2 cellular contexts compared by ENCODE assay signal in the genomic region with DNA sequence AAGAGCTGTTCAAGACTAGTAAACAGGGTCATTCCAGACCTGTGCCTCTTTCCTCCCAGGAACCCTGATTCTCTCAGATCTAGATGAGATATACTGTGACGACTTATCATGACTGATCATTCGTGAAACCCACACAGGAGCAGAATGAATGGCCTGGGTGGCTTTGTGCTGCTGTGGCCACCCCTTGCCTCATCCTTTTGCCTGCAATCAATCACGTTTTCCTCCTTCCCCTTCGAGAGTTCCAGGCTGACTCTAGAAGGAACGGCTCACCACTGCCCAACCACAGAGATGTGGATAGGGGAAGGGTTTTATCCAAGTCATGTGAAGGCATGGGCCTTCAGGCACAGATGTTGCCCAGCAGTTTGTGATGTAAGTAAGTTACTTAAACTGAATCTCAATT.
TF ChIP-seq lines count a peak whose summit lies in the region.

No MANE protein-coding gene starts in this region.

TF ChIP-seq in GM12878, 131 proteins besides CTCF, POLR2A, EP300 and RAD21 (continues in another document):
- TF ChIP-seq DPF2 (IDR thresholded peaks at IDR 0.05), result peak; percentile 52
- TF ChIP-seq RELA (IDR thresholded peaks at IDR 0.05; ENCODE audit: borderline replicate concordance, partially characterized antibody), result no peak
- peak; percentile 52; the same call in 1 of the 2 replicates for TF ChIP-seq MTA2 (IDR thresholded peaks at IDR 0.05; ENCODE audit: low read depth)
- peak; percentile 83 for TF ChIP-seq CREM (IDR thresholded peaks at IDR 0.05; ENCODE audit: low read depth)
- TF ChIP-seq POLR2AphosphoS5 (IDR thresholded peaks at IDR 0.05; ENCODE audit: low read length), result 0 out of 2 replicates have a peak, but pooled peaks have one; percentile 35
- TF ChIP-seq IRF4 (IDR thresholded peaks at IDR 0.05; ENCODE audit: low read depth, low read length), result peak; percentile 74
- TF ChIP-seq ATF7 (IDR thresholded peaks at IDR 0.05; ENCODE audit: low read depth), result peak; percentile 54; the same call in 1 of the 2 replicates
- TF ChIP-seq MXI1 (IDR thresholded peaks at IDR 0.05; ENCODE audit: low read depth, low read length), result 0 out of 2 replicates have a peak, but pooled peaks have one; percentile 28
- no peak for TF ChIP-seq CEBPZ (IDR thresholded peaks at IDR 0.05; ENCODE audit: low read depth, low read length)
- TF ChIP-seq, protein P1, sequence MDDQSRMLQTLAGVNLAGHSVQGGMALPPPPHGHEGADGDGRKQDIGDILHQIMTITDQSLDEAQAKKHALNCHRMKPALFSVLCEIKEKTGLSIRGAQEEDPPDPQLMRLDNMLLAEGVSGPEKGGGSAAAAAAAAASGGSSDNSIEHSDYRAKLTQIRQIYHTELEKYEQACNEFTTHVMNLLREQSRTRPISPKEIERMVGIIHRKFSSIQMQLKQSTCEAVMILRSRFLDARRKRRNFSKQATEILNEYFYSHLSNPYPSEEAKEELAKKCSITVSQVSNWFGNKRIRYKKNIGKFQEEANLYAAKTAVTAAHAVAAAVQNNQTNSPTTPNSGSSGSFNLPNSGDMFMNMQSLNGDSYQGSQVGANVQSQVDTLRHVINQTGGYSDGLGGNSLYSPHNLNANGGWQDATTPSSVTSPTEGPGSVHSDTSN (IDR thresholded peaks at IDR 0.05; ENCODE audit: insufficient replicate concordance, low read depth, low read length), result peak; percentile 75
- TF ChIP-seq RFX5 (IDR thresholded peaks at IDR 0.05; ENCODE audit: low read depth, low read length), result no peak
- TF ChIP-seq TBL1XR1 (IDR thresholded peaks at IDR 0.05; ENCODE audit: low read depth, low read length), result peak; percentile 72; the same call in 1 of the 2 replicates
- TF ChIP-seq, protein P2, sequence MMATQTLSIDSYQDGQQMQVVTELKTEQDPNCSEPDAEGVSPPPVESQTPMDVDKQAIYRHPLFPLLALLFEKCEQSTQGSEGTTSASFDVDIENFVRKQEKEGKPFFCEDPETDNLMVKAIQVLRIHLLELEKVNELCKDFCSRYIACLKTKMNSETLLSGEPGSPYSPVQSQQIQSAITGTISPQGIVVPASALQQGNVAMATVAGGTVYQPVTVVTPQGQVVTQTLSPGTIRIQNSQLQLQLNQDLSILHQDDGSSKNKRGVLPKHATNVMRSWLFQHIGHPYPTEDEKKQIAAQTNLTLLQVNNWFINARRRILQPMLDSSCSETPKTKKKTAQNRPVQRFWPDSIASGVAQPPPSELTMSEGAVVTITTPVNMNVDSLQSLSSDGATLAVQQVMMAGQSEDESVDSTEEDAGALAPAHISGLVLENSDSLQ (IDR thresholded peaks at IDR 0.05), result peak; percentile 76
- 0 out of 2 replicates have a peak, but pooled peaks have one; percentile 26 for TF ChIP-seq CHD2 (IDR thresholded peaks at IDR 0.05; ENCODE audit: borderline replicate concordance, low read depth, low read length)
- TF ChIP-seq MEF2A (IDR thresholded peaks at IDR 0.05; ENCODE audit: insufficient read depth, low read depth, low read length), result 0 out of 2 replicates have a peak, but pooled peaks have one; percentile 31
- TF ChIP-seq HDAC2 (IDR thresholded peaks at IDR 0.05), result no peak
- TF ChIP-seq BHLHE40 (IDR thresholded peaks at IDR 0.05; ENCODE audit: borderline replicate concordance in 1 of 2, low read depth in 2 of 2, low read length in 1 of 2), result peak; percentile 89 to 92
- 0 out of 2 replicates have a peak, but pooled peaks have one; percentile 15 for TF ChIP-seq TCF12 (IDR thresholded peaks at IDR 0.05; ENCODE audit: low read depth, low read length)
- peak; percentile 92 for TF ChIP-seq IKZF1 (conservative IDR thresholded peaks at IDR 0.05)
- TF ChIP-seq SIX5 (IDR thresholded peaks at IDR 0.05; ENCODE audit: low read depth, low read length, severe bottlenecking), result no peak
- peak; percentile 58; the same call in 1 of the 2 replicates for TF ChIP-seq GATAD2B (conservative IDR thresholded peaks at IDR 0.05; ENCODE audit: low read depth)
- peak in 1 of 2 experiments; percentile 85; a peak in 2 of 4 replicates for TF ChIP-seq ETV6 (conservative IDR thresholded peaks at IDR 0.05 in 1 of 2, IDR thresholded peaks at IDR 0.05 in 1 of 2; ENCODE audit: borderline replicate concordance in 1 of 2, low read depth in 1 of 2)

TF ChIP-seq in WTC11, 78 proteins besides CTCF, POLR2A, EP300 and RAD21:
- no peak for TF ChIP-seq CREB1 (CRISPR knock-in tag; IDR thresholded peaks at IDR 0.05)
- TF ChIP-seq, protein P3, sequence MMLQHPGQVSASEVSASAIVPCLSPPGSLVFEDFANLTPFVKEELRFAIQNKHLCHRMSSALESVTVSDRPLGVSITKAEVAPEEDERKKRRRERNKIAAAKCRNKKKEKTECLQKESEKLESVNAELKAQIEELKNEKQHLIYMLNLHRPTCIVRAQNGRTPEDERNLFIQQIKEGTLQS (CRISPR knock-in tag; conservative IDR thresholded peaks at IDR 0.05), result no peak
- TF ChIP-seq NR1H2 (CRISPR knock-in tag; IDR thresholded peaks at IDR 0.05), result no peak
- TF ChIP-seq, protein P4, sequence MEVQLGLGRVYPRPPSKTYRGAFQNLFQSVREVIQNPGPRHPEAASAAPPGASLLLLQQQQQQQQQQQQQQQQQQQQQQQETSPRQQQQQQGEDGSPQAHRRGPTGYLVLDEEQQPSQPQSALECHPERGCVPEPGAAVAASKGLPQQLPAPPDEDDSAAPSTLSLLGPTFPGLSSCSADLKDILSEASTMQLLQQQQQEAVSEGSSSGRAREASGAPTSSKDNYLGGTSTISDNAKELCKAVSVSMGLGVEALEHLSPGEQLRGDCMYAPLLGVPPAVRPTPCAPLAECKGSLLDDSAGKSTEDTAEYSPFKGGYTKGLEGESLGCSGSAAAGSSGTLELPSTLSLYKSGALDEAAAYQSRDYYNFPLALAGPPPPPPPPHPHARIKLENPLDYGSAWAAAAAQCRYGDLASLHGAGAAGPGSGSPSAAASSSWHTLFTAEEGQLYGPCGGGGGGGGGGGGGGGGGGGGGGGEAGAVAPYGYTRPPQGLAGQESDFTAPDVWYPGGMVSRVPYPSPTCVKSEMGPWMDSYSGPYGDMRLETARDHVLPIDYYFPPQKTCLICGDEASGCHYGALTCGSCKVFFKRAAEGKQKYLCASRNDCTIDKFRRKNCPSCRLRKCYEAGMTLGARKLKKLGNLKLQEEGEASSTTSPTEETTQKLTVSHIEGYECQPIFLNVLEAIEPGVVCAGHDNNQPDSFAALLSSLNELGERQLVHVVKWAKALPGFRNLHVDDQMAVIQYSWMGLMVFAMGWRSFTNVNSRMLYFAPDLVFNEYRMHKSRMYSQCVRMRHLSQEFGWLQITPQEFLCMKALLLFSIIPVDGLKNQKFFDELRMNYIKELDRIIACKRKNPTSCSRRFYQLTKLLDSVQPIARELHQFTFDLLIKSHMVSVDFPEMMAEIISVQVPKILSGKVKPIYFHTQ (CRISPR knock-in tag; IDR thresholded peaks at IDR 0.05), result no peak
- TF ChIP-seq NFE2L1 (CRISPR knock-in tag; IDR thresholded peaks at IDR 0.05), result no peak
- no peak for TF ChIP-seq SP1 (CRISPR knock-in tag; conservative IDR thresholded peaks at IDR 0.05)
- no peak for TF ChIP-seq MLX (CRISPR knock-in tag; IDR thresholded peaks at IDR 0.05)
- TF ChIP-seq, protein P5, sequence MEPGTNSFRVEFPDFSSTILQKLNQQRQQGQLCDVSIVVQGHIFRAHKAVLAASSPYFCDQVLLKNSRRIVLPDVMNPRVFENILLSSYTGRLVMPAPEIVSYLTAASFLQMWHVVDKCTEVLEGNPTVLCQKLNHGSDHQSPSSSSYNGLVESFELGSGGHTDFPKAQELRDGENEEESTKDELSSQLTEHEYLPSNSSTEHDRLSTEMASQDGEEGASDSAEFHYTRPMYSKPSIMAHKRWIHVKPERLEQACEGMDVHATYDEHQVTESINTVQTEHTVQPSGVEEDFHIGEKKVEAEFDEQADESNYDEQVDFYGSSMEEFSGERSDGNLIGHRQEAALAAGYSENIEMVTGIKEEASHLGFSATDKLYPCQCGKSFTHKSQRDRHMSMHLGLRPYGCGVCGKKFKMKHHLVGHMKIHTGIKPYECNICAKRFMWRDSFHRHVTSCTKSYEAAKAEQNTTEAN (CRISPR knock-in tag; IDR thresholded peaks at IDR 0.05), result no peak
